Comparison of ENCODE assay signal across 1 cellular context in the genomic region with DNA sequence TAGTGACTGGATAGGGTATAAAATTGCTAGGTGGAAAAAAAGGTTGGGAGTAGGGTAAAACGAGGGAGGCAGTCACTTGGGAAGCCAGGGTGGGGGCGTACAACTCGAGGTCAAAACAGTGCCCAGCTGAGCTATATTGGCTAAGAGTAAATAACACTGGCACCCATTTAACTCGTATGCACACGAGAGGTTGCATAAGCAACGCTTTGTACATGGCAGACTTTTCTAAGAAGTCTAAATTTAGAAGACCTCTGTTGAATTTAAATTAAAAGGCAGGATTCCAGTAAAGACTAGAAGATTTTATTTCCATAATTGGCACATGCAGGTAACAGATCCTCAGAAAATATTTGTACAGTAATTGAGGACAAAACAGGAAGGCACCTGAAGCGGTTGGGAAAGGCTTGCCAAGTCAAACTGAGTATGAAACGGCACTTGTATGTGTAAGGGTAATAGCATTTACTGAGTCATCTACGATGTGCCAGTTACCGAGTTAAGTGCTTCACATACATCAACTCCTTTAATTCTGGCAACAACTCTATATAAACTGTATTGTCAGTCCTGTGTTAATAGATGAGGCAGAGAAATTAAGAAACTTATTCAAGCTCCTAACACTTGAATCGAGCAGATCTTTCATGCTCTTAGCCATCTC.
TF ChIP-seq lines count a peak whose summit lies in the region.

No MANE protein-coding gene starts in this region.

TF ChIP-seq in IMR-90, 13 proteins besides CTCF, POLR2A, EP300 and RAD21:
- peak; percentile 3; the same call in 1 of the 2 replicates for TF ChIP-seq CEBPB (IDR thresholded peaks at IDR 0.05; ENCODE audit: low read depth, low read length)
- TF ChIP-seq BHLHE40 (IDR thresholded peaks at IDR 0.05; ENCODE audit: low read depth, low read length): no peak
- TF ChIP-seq FOS (IDR thresholded peaks at IDR 0.05; ENCODE audit: low read depth, low read length): peak; percentile 15; the same call in 1 of the 2 replicates
